ENCODE assay signal across 1 cellular context in genomic region chr15:34223904-34224596, GRCh38.
TF ChIP-seq lines count a peak whose summit lies in the region.

No MANE protein-coding gene starts in this region.

TF ChIP-seq in K562, 482 proteins besides CTCF, POLR2A, EP300 and RAD21 (continued from another document and continues in another):
- TF ChIP-seq MGA (IDR thresholded peaks at IDR 0.05) = peak; percentile 24; the same call in 1 of the 2 replicates
- peak; percentile 55; the same call in 1 of the 2 replicates for TF ChIP-seq POLR2G (IDR thresholded peaks at IDR 0.05; ENCODE audit: low read depth, low read length)
- TF ChIP-seq ARNT (IDR thresholded peaks at IDR 0.05) = 0 out of 4 replicates have a peak, but pooled peaks of 1 of the 2 experiments have one; percentile 19
- peak; percentile 48 for TF ChIP-seq ZFX (CRISPR knock-in tag; IDR thresholded peaks at IDR 0.05)
- 0 out of 4 replicates have a peak, but pooled peaks of 1 of the 2 experiments have one; percentile 11 for TF ChIP-seq MLLT1 (IDR thresholded peaks at IDR 0.05)
- 0 out of 2 replicates have a peak, but pooled peaks have one; percentile 16 for TF ChIP-seq ZNF592 (IDR thresholded peaks at IDR 0.05)
- TF ChIP-seq BRD9 (IDR thresholded peaks at IDR 0.05; ENCODE audit: low read depth, partially characterized antibody) = peak; percentile 50
- TF ChIP-seq ZKSCAN8 (CRISPR knock-in tag; IDR thresholded peaks at IDR 0.05) = peak; percentile 68; the same call in 1 of the 2 replicates
- TF ChIP-seq SUPT5H (IDR thresholded peaks at IDR 0.05) = peak; percentile 10
- TF ChIP-seq EZH2 (IDR thresholded peaks at IDR 0.05; ENCODE audit: borderline replicate concordance, low read depth, low read length) = no peak
- peak; percentile 32; the same call in 1 of the 2 replicates for TF ChIP-seq DMBX1 (CRISPR knock-in tag; IDR thresholded peaks at IDR 0.05; ENCODE audit: borderline replicate concordance)
- peak; percentile 50 for TF ChIP-seq SMARCA4 (IDR thresholded peaks at IDR 0.05)
- TF ChIP-seq L3MBTL2 (IDR thresholded peaks at IDR 0.05) = peak; percentile 40; the same call in 1 of the 2 replicates
- TF ChIP-seq ZNF12 (CRISPR knock-in tag; IDR thresholded peaks at IDR 0.05) = no peak
- TF ChIP-seq RBBP5 (IDR thresholded peaks at IDR 0.05; ENCODE audit: borderline replicate concordance, insufficient read depth, low read length, poor library complexity, severe bottlenecking) = peak; percentile 6
- peak; percentile 50 for TF ChIP-seq POLR2B (IDR thresholded peaks at IDR 0.05; ENCODE audit: low read depth, partially characterized antibody)
- TF ChIP-seq ZKSCAN3 (CRISPR knock-in tag; IDR thresholded peaks at IDR 0.05) = no peak
- no peak for TF ChIP-seq CXXC5 (CRISPR knock-in tag; IDR thresholded peaks at IDR 0.05)
- TF ChIP-seq ATF2 (CRISPR knock-in tag; IDR thresholded peaks at IDR 0.05) = no peak
- TF ChIP-seq BACH1 (tag; IDR thresholded peaks at IDR 0.05) = no peak
- 0 out of 2 replicates have a peak, but pooled peaks have one; percentile 13 for TF ChIP-seq SOX6 (IDR thresholded peaks at IDR 0.05)
- TF ChIP-seq EWSR1 (IDR thresholded peaks at IDR 0.05; ENCODE audit: borderline replicate concordance, low read depth, partially characterized antibody) = no peak
- 0 out of 2 replicates have a peak, but pooled peaks have one; percentile 38 for TF ChIP-seq HNRNPUL1 (IDR thresholded peaks at IDR 0.05; ENCODE audit: low read length)
- TF ChIP-seq AFF1 (IDR thresholded peaks at IDR 0.05; ENCODE audit: low read depth in 1 of 2, partially characterized antibody in 2 of 2) = peak in 1 of 2 experiments; percentile 15
- TF ChIP-seq KAT8 (IDR thresholded peaks at IDR 0.05; ENCODE audit: low read depth) = no peak
- no peak for TF ChIP-seq BHLHE40 (IDR thresholded peaks at IDR 0.05; ENCODE audit: low read length)
